20 cellular contexts compared by ENCODE assay signal in genomic region chr22:37647317-37647716, GRCh38. TPM values are rescaled to one million over a fixed set of nuclear protein-coding genes. Genes with fewer than 3 reads are reported as not detected.
DNase-seq lines count a peak whose midpoint lies in the region; ATAC-seq and TF ChIP-seq lines count a peak whose summit lies in the region.
"Had no signal": no experiment of that assay in that cellular context is flagged by ENCODE, and none has a peak within 500 bp of the region (broad histone marks: within the 10 kb centered on the region; RNA-seq: fewer than 3 reads in every experiment).

No MANE protein-coding gene starts in this region.

- peaks cover 2% of the 10 kb centered on the region for H3K4me1 Mint-ChIP-seq in neural progenitor cell

- intact Hi-C loops in mucosa of descending colon (cut with DNase I, micrococcal nuclease), result loop anchor here in 1 of 2 donors (10.0 kb wide), 1 partner anchor 147 kb away; no protein-coding TSS in a partner anchor

- TF ChIP-seq CTCF in RWPE1 (conservative IDR thresholded peaks at IDR 0.05; ENCODE audit: low read depth) (no peak), mucosa of descending colon (IDR thresholded peaks at IDR 0.05) (no peak), neural progenitor cell (IDR thresholded peaks at IDR 0.05) (no peak)

- CTCF ChIA-PET in RWPE1 (lab: Yijun Ruan, JAX), result no interaction called here

- peaks cover 2% of the 10 kb centered on the region for H3K27me3 Mint-ChIP-seq in neural progenitor cell (ENCODE audit: insufficient read depth, low read depth)
- H3K27me3 Mint-ChIP-seq: B cell; CD4-positive, CD25-positive, alpha-beta regulatory T cell; CD8-positive, alpha-beta memory T cell had no signal

- H2AFZ ChIP-seq in neural progenitor cell (replicated peaks), result no peak overlapping the region
- H2AFZ ChIP-seq: GM23248 had no signal

- no peaks in the 10 kb centered on the region for H3F3A ChIP-seq in neural progenitor cell (ENCODE audit: low read depth)

- peaks cover 20 to 82% of the 10 kb centered on the region in 2 donors for H3K36me3 ChIP-seq in duodenal mucosa (ENCODE audit: control insufficient read depth in 1 of 2, insufficient read depth in 2 of 2, low read length in 2 of 2)
- no peaks in the 10 kb centered on the region for H3K36me3 ChIP-seq in mucosa of descending colon (ENCODE audit: low read depth)
- no peaks in the 10 kb centered on the region for H3K36me3 ChIP-seq in neural progenitor cell

- peaks cover 4% of the 10 kb centered on the region for H4K20me1 ChIP-seq in neural progenitor cell (ENCODE audit: low read depth)

- H3K4me3 ChIP-seq in duodenal mucosa (ENCODE audit: low read depth in 1 of 2, low read length in 2 of 2) (no peak overlapping the region), mucosa of descending colon (no peak overlapping the region), neural progenitor cell (no peak overlapping the region)
- H3K4me3 ChIP-seq: BLaER1 treated with 17β-estradiol and CSF1 and Interleukin-3, amounts not matched to agents 10 nM and 100 nM; GM23248; HAP-1 had no signal

- POLR2A ChIA-PET in RWPE1 (lab: Yijun Ruan, JAX; ENCODE audit: low non-redundant PET), result no interaction called here

- no peaks in the 10 kb centered on the region for H3K9me3 Mint-ChIP-seq in neural progenitor cell
- H3K9me3 Mint-ChIP-seq: CD4-positive, CD25-positive, alpha-beta regulatory T cell; CD8-positive, alpha-beta memory T cell had no signal

- peaks cover 29 to 32% of the 10 kb centered on the region in 2 donors for H3K4me1 ChIP-seq in duodenal mucosa (ENCODE audit: control insufficient read depth in 1 of 2, insufficient read depth in 2 of 2, low read length in 2 of 2)
- H3K4me1 ChIP-seq in mucosa of descending colon (ENCODE audit: low read depth), result peaks cover 14% of the 10 kb centered on the region
- H3K4me1 ChIP-seq in neural progenitor cell, result no peaks in the 10 kb centered on the region
- H3K4me1 ChIP-seq: HAP-1 had no signal

- H3K27me3 ChIP-seq in duodenal mucosa (ENCODE audit: control insufficient read depth in 1 of 2, insufficient read depth in 2 of 2, low read length in 2 of 2) (no peaks in the 10 kb centered on the region), neural progenitor cell (no peaks in the 10 kb centered on the region)
- H3K27me3 ChIP-seq: BLaER1 treated with 17β-estradiol and CSF1 and Interleukin-3, amounts not matched to agents 10 nM and 100 nM had no signal

- no peak overlapping the region for H3K27ac Mint-ChIP-seq in neural progenitor cell
- H3K27ac Mint-ChIP-seq: B cell; CD4-positive, CD25-positive, alpha-beta regulatory T cell had no signal

- H3K9me3 ChIP-seq in duodenal mucosa (ENCODE audit: control insufficient read depth in 1 of 2, low read length in 2 of 2) (no peaks in the 10 kb centered on the region), mucosa of descending colon (no peaks in the 10 kb centered on the region), neural progenitor cell (ENCODE audit: low read depth) (no peaks in the 10 kb centered on the region)
- H3K9me3 ChIP-seq: BLaER1 treated with 17β-estradiol and CSF1 and Interleukin-3, amounts not matched to agents 10 nM and 100 nM; HAP-1 had no signal

- H3K27ac ChIP-seq in RWPE1, result peak overlapping the region; percentile 67
- H3K27ac ChIP-seq in duodenal mucosa (ENCODE audit: low read depth, low read length), result peak overlapping the region; percentile 67
- no peak overlapping the region for H3K27ac ChIP-seq in neural progenitor cell
- H3K27ac ChIP-seq: BLaER1 treated with 17β-estradiol and CSF1 and Interleukin-3, amounts not matched to agents 10 nM and 100 nM; GM23248; HL-60 had no signal

- H3K4me3 Mint-ChIP-seq in neural progenitor cell, result no peak overlapping the region
- H3K4me3 Mint-ChIP-seq: B cell; CD4-positive, CD25-positive, alpha-beta regulatory T cell; CD8-positive, alpha-beta memory T cell had no signal

- H3K9ac ChIP-seq in duodenal mucosa (ENCODE audit: low read depth in 1 of 2, low read length in 2 of 2) (peak overlapping the region; percentile 25 to 35), neural progenitor cell (no peak overlapping the region)
- H3K9ac ChIP-seq: GM23248 had no signal

- no peaks in the 10 kb centered on the region for H3K79me2 ChIP-seq in neural progenitor cell (ENCODE audit: low read depth)

- ATAC-seq in mucosa of descending colon, result peak; percentile 6

- no peak overlapping the region for H3K4me2 ChIP-seq in neural progenitor cell
- H3K4me2 ChIP-seq: BLaER1 treated with 17β-estradiol and CSF1 and Interleukin-3, amounts not matched to agents 10 nM and 100 nM had no signal

- peaks cover 2% of the 10 kb centered on the region for H3K36me3 Mint-ChIP-seq in neural progenitor cell

- no peak for DNase-seq in RWPE1 (ENCODE audit: low spot score)
- no peak for DNase-seq in mucosa of descending colon
- no peak for DNase-seq in neural progenitor cell (ENCODE audit: low spot score)
- no peak for DNase-seq in stimulated activated CD8-positive, alpha-beta memory T cell treated with anti-CD3 and anti-CD28 coated beads, Interleukin-4, amount 100 ng/mL, for 48 hours
- DNase-seq in activated T-cell treated with anti-CD3 and anti-CD28 coated beads, Interleukin-2, amount 50 U/mL, for 48 hours, result no peak
- DNase-seq: CD4-positive, CD25-positive, alpha-beta regulatory T cell; CD8-positive, alpha-beta memory T cell; COR-L47; DMS 273 treated with DMSO at 0.1 percent for 48 hours; DMS53; DND-41; EL; GM23248; IMR-90 had no signal

RNA-seq across cellular contexts. Expression of gene SH3BP1, which starts 7.8 kb away (rescaled TPM):
- 10 to 100 TPM; 48.8 to 98.2 (median 96.6) TPM for total RNA-seq in mucosa of descending colon
- total RNA-seq in neural progenitor cell (ENCODE audit: low replicate concordance), result 10.3 and 10.9 TPM in 2 replicates
- total RNA-seq: A172 had no signal

RNA-seq across cellular contexts. Expression of gene PDXP, which starts 11.2 kb away (rescaled TPM):
- total RNA-seq in mucosa of descending colon (10 to 100 TPM; 26.8 to 43.3 (median 40.6) TPM), neural progenitor cell (ENCODE audit: low replicate concordance) (25.1 and 57.0 TPM in 2 replicates)

RNA-seq across cellular contexts. Expression of gene LGALS1, which starts 28.1 kb away (rescaled TPM):
- total RNA-seq in mucosa of descending colon (100 to 1,000 TPM in 2 of 3 donors, 10 to 100 TPM in 1; 54.6 to 376 (median 150) TPM), neural progenitor cell (ENCODE audit: low replicate concordance) (14.9 and 42.9 TPM in 2 replicates)

RNA-seq across cellular contexts. Expression of gene GGA1, which starts 38.7 kb away (rescaled TPM):
- 10 to 100 TPM; 70.4 to 79.0 (median 74.3) TPM for total RNA-seq in mucosa of descending colon
- total RNA-seq in neural progenitor cell (ENCODE audit: low replicate concordance), result 62.3 and 71.7 TPM in 2 replicates

RNA-seq across cellular contexts. Expression of gene NOL12, which starts 38.8 kb away (rescaled TPM):
- 10 to 100 TPM; 28.5 to 45.3 (median 42.6) TPM for total RNA-seq in mucosa of descending colon
- total RNA-seq in neural progenitor cell (ENCODE audit: low replicate concordance), result 23.7 and 28.7 TPM in 2 replicates
